In the genomic region with DNA sequence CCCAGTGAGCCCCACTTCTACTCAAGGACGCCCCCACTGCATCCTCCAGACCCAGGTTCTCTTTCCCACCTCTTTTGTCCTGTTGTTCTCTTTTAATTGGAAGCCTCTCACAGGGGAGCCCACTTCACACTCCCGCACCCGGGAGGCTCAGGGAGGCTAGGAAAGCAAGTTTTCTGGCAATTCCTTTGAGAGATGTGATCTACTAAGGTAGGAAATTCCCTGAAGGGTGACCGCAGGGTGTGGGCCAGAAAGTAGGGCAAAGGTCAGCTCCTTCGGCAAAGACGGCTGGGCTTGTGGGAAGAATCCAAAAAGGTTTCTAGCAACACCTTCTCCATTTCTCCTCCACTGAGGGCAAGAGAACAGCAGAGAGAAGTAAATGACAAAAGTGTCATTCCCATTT, we compare ENCODE assay signal across 1 cellular context.
TF ChIP-seq lines count a peak whose summit lies in the region.

No MANE protein-coding gene starts in this region.

TF ChIP-seq in SK-N-SH treated with all-trans-retinoic acid at 6 μM for 48 hours, 23 proteins besides CTCF, POLR2A, EP300 and RAD21 (continued from another document):
- TF ChIP-seq, protein P1, sequence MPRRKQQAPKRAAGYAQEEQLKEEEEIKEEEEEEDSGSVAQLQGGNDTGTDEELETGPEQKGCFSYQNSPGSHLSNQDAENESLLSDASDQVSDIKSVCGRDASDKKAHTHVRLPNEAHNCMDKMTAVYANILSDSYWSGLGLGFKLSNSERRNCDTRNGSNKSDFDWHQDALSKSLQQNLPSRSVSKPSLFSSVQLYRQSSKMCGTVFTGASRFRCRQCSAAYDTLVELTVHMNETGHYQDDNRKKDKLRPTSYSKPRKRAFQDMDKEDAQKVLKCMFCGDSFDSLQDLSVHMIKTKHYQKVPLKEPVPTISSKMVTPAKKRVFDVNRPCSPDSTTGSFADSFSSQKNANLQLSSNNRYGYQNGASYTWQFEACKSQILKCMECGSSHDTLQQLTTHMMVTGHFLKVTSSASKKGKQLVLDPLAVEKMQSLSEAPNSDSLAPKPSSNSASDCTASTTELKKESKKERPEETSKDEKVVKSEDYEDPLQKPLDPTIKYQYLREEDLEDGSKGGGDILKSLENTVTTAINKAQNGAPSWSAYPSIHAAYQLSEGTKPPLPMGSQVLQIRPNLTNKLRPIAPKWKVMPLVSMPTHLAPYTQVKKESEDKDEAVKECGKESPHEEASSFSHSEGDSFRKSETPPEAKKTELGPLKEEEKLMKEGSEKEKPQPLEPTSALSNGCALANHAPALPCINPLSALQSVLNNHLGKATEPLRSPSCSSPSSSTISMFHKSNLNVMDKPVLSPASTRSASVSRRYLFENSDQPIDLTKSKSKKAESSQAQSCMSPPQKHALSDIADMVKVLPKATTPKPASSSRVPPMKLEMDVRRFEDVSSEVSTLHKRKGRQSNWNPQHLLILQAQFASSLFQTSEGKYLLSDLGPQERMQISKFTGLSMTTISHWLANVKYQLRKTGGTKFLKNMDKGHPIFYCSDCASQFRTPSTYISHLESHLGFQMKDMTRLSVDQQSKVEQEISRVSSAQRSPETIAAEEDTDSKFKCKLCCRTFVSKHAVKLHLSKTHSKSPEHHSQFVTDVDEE (CRISPR knock-in tag; IDR thresholded peaks at IDR 0.05): no peak
- TF ChIP-seq CSRNP3 (CRISPR knock-in tag; IDR thresholded peaks at IDR 0.05) (no peak), SNAI2 (CRISPR knock-in tag; IDR thresholded peaks at IDR 0.05) (no peak), TCF4 (CRISPR knock-in tag; IDR thresholded peaks at IDR 0.05; ENCODE audit: borderline replicate concordance) (no peak), TOX (CRISPR knock-in tag; IDR thresholded peaks at IDR 0.05; ENCODE audit: borderline replicate concordance) (no peak)
